In the genomic region with DNA sequence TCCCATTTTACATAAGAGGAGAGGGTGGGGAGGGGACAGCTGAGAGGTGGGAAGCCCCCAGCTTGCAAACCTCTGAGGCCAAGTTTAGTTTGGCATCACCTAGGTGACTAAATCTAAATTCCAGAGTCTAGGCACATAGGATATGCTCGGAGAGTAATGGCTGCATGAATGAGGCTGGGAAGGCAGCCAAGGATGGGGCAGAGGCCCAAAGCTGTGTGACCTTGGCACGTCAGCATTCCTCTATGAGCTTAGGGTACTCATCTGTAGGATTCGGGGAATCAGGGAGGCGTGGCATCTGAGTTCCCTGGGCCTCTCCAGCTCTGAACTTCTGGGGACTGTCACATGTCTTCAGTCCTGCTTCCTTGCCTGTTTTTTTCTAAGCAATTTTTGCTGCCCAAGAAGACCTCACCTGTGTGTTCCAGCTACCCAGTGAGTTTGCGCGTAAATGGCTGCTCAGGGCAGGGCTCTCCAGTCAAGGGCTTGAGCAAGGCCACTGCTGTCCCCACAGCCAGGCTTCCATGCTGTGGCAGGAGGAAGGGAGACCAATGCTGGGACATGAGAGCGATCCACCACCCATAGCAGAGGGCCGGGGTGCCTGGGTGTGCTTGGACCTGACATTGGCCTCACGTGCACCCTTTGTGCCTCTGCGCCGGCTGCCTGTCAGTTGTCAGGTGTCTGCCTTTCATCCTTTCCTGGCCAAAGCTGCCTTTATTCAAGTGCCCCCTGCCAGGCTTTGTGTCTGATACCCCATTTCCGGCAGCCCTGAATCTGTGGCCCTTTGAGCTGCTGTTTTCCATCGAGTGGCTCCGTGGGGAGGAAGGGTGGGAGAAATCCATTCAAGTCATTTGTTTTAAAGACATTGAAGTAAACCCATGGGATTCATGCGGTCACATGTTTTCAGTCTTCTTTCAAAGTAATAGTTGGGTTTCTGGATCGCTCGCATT, we compare ENCODE assay signal across 11 cellular contexts. TPM values are rescaled to one million over a fixed set of nuclear protein-coding genes. Genes with fewer than 3 reads are reported as not detected.
DNase-seq lines count a peak whose midpoint lies in the region; ATAC-seq and TF ChIP-seq lines count a peak whose summit lies in the region.
"Had no signal": no experiment of that assay in that cellular context is flagged by ENCODE, and none has a peak within 500 bp of the region (broad histone marks: within the 10 kb centered on the region; RNA-seq: fewer than 3 reads in every experiment).

No MANE protein-coding gene starts in this region.

- intact Hi-C loops in MCF 10A (cut with micrococcal nuclease) (loop anchor here (1.0 kb wide), 1 partner anchor 19 kb away; no protein-coding TSS in a partner anchor), mammary epithelial cell (cut with micrococcal nuclease) (no loop called here), uterus (cut with DNase I; ENCODE audit: low total_unique reads) (no loop called here)

- H3K4me1 Mint-ChIP-seq in MCF 10A (ENCODE audit: insufficient read depth, unreplicated experiment) (peaks cover 31% of the 10 kb centered on the region), brain (peaks cover 73% of the 10 kb centered on the region)

- H3K36me3 ChIP-seq in mammary epithelial cell (ENCODE audit: insufficient read depth, low read length) (no peaks in the 10 kb centered on the region), mesenchymal stem cell (ENCODE audit: control insufficient read depth in 1 of 2, insufficient read depth in 2 of 2, low read depth in 1 of 2, low read length in 2 of 2) (no peaks in the 10 kb centered on the region), uterus (no peaks in the 10 kb centered on the region)
- H3K36me3 ChIP-seq in effector memory CD4-positive, alpha-beta T cell (ENCODE audit: control insufficient read depth, insufficient read depth, low read length), result no peaks in the 10 kb centered on the region
- H3K36me3 ChIP-seq: ascending aorta had no signal

- no peak overlapping the region for H2BK15ac ChIP-seq in mesenchymal stem cell (ENCODE audit: low read depth, poor library complexity, severe bottlenecking)

- H3K4me1 ChIP-seq in mammary epithelial cell (ENCODE audit: insufficient read depth, low read length) (peaks cover 43% of the 10 kb centered on the region), mesenchymal stem cell (ENCODE audit: control insufficient read depth, insufficient read depth, low read depth, low read length) (peaks cover 53% of the 10 kb centered on the region), uterus (peaks cover 0 to 20% of the 10 kb centered on the region in 2 donors)
- H3K4me1 ChIP-seq in effector memory CD4-positive, alpha-beta T cell (ENCODE audit: control insufficient read depth, insufficient read depth, low read length, poor library complexity, severe bottlenecking), result peaks cover 26% of the 10 kb centered on the region

- 94% methylated on average over 8 of the region's 17 CpGs for WGBS in mammary epithelial cell (ENCODE audit: low coverage, missing lambda C conversion rate)
- WGBS in mesenchymal stem cell, result 83% methylated on average over 17 of the region's 17 CpGs

- no peak overlapping the region for H2AFZ ChIP-seq in mammary epithelial cell (ENCODE audit: low read depth, low read length)
- H2AFZ ChIP-seq in mesenchymal stem cell (ENCODE audit: low read depth, low read length), result no peak overlapping the region

- CTCF ChIA-PET in MCF 10A (lab: Yijun Ruan, JAX), result interaction anchor here (0.6 to 2.1 kb wide), 5 partner anchors 9 to 39 kb away, joined by 3 to 16 read pairs (median 4); no protein-coding TSS in a partner anchor
- CTCF ChIA-PET in mammary epithelial cell (lab: Charles Lee; ENCODE audit: low non-redundant PET), result no interaction called here

- no peak overlapping the region for H3K4me3 Mint-ChIP-seq in MCF 10A (ENCODE audit: unreplicated experiment)
- no peak overlapping the region for H3K4me3 Mint-ChIP-seq in brain
- H3K4me3 Mint-ChIP-seq: mesothelial cell of epicardium had no signal

- H3K79me1 ChIP-seq in mesenchymal stem cell (replicated peaks; ENCODE audit: low read length, poor library complexity, severe bottlenecking), result peaks cover 15% of the 10 kb centered on the region

- H3K36me3 Mint-ChIP-seq in MCF 10A (ENCODE audit: insufficient read depth, unreplicated experiment) (no peaks in the 10 kb centered on the region), brain (no peaks in the 10 kb centered on the region)
- H3K36me3 Mint-ChIP-seq: mesothelial cell of epicardium had no signal

- no peak overlapping the region for H3K18ac ChIP-seq in mesenchymal stem cell (ENCODE audit: low read depth in 1 of 2, low read length in 2 of 2)

- no peak overlapping the region for H3K23ac ChIP-seq in mesenchymal stem cell (ENCODE audit: low read length in 2 of 2)

- H3K27me3 Mint-ChIP-seq in MCF 10A (ENCODE audit: insufficient read depth, unreplicated experiment), result no peaks in the 10 kb centered on the region
- H3K27me3 Mint-ChIP-seq in brain, result peaks cover 3% of the 10 kb centered on the region

- TF ChIP-seq CTCF in MCF 10A (IDR thresholded peaks at IDR 0.05; ENCODE audit: unreplicated experiment) (no peak), mammary epithelial cell (conservative IDR thresholded peaks at IDR 0.05 in 1 of 2, IDR thresholded peaks at IDR 0.05 in 1 of 2; ENCODE audit: extremely low read depth in 1 of 2, insufficient read depth in 1 of 2, low read depth in 1 of 2, low read length in 2 of 2) (no peak), brain (conservative IDR thresholded peaks at IDR 0.05) (no peak), uterus (IDR thresholded peaks at IDR 0.05) (no peak)

- H3K79me2 ChIP-seq in mammary epithelial cell (ENCODE audit: insufficient read depth, low read length), result no peaks in the 10 kb centered on the region

- H3K27ac Mint-ChIP-seq in MCF 10A (ENCODE audit: low read depth, unreplicated experiment) (peak overlapping the region; percentile 71), brain (peak overlapping the region; percentile 38 to 92 (median 82))
- H3K27ac Mint-ChIP-seq: mesothelial cell of epicardium had no signal

- no peaks in the 10 kb centered on the region for H4K20me1 ChIP-seq in mammary epithelial cell (ENCODE audit: insufficient read depth, low read length)

- peak overlapping the region; percentile 21 for H4K91ac ChIP-seq in mesenchymal stem cell (ENCODE audit: low read length)

- no peak overlapping the region for H2AK5ac ChIP-seq in mesenchymal stem cell (ENCODE audit: low read length, severe bottlenecking)

- H3K4me3 ChIP-seq in mammary epithelial cell (replicated peaks in 1 of 3; ENCODE audit: insufficient read depth in 1 of 3, low read depth in 2 of 3, low read length in 3 of 3), result no peak overlapping the region
- no peak overlapping the region for H3K4me3 ChIP-seq in mesenchymal stem cell (ENCODE audit: insufficient read depth in 1 of 2, low read depth in 1 of 2, low read length in 2 of 2)
- H3K4me3 ChIP-seq in uterus, result no peak overlapping the region
- H3K4me3 ChIP-seq in effector memory CD4-positive, alpha-beta T cell (ENCODE audit: insufficient read depth, low read depth, low read length, poor library complexity, severe bottlenecking), result no peak overlapping the region
- H3K4me3 ChIP-seq: ascending aorta had no signal

- DNase-seq in MCF 10A (ENCODE audit: unreplicated experiment) (peak; percentile 62), mammary epithelial cell (no peak), mesenchymal stem cell (no peak), uterus (no peak), AML-193 (lab: John Stamatoyannopoulos, UW) (no peak)
- DNase-seq in effector memory CD4-positive, alpha-beta T cell, result no peak
- DNase-seq: NCI-H748 treated with DMSO at 0.1 percent for 48 hours had no signal

- H3K9ac ChIP-seq in mammary epithelial cell (ENCODE audit: insufficient read depth, low read length) (no peak overlapping the region), mesenchymal stem cell (ENCODE audit: low read length) (no peak overlapping the region)

- H2BK12ac ChIP-seq in mesenchymal stem cell (ENCODE audit: low read length in 2 of 2), result no peak overlapping the region

- H3K4me2 ChIP-seq in mammary epithelial cell (ENCODE audit: insufficient read depth, low read depth, low read length) (no peak overlapping the region), mesenchymal stem cell (ENCODE audit: low read length, poor library complexity, severe bottlenecking) (no peak overlapping the region)

- in situ Hi-C loops in mammary epithelial cell (cut with MboI; ENCODE audit: low sequenced_read_pairs in 2 of 2), result no loop called here

- H2BK5ac ChIP-seq in mesenchymal stem cell (ENCODE audit: low read depth, low read length, poor library complexity, severe bottlenecking), result no peak overlapping the region

- H4K8ac ChIP-seq in mesenchymal stem cell (ENCODE audit: low read length), result no peak overlapping the region

- POLR2A ChIA-PET in MCF 10A (lab: Yijun Ruan, JAX), result interaction anchor here (0.7 kb wide), 1 partner anchor 306 kb away, joined by 3 read pairs; no protein-coding TSS in a partner anchor

- no peak for ATAC-seq in activated CD4-positive, CD25-positive, alpha-beta regulatory T cell treated with anti-CD3 and anti-CD28 coated beads, Interleukin-2, amount 50 U/mL, for 24 hours

- H3K4ac ChIP-seq in mesenchymal stem cell (ENCODE audit: low read depth in 1 of 2, low read length in 2 of 2), result no peak overlapping the region

- H3K14ac ChIP-seq in mesenchymal stem cell (ENCODE audit: low read length in 2 of 2), result no peak overlapping the region

- dilution Hi-C loops in mammary epithelial cell (cut with HindIII; ENCODE audit: low sequenced_read_pairs), result no loop called here

- H3K9me3 Mint-ChIP-seq in MCF 10A (ENCODE audit: unreplicated experiment) (no peaks in the 10 kb centered on the region), brain (peaks cover 0 to 2% (median 0%) of the 10 kb centered on the region in 5 experiments)
- H3K9me3 Mint-ChIP-seq: mesothelial cell of epicardium had no signal

- H3K9me3 ChIP-seq in mammary epithelial cell (replicated peaks; ENCODE audit: insufficient read depth, low read length) (no peaks in the 10 kb centered on the region), mesenchymal stem cell (ENCODE audit: control insufficient read depth, low read length) (no peaks in the 10 kb centered on the region), uterus (no peaks in the 10 kb centered on the region)
- H3K9me3 ChIP-seq in effector memory CD4-positive, alpha-beta T cell (ENCODE audit: control insufficient read depth, low read length), result no peaks in the 10 kb centered on the region
- H3K9me3 ChIP-seq: ascending aorta had no signal

- no peak overlapping the region for H2BK120ac ChIP-seq in mesenchymal stem cell (ENCODE audit: low read depth, low read length)

- no peak for TF ChIP-seq POLR2A in uterus (IDR thresholded peaks at IDR 0.05)

- H3K27ac ChIP-seq in mammary epithelial cell (ENCODE audit: insufficient read depth, low read depth, low read length) (no peak overlapping the region), mesenchymal stem cell (ENCODE audit: low read length, poor library complexity, severe bottlenecking) (no peak overlapping the region), uterus (peak overlapping the region; percentile 81 to 89)
- H3K27ac ChIP-seq in effector memory CD4-positive, alpha-beta T cell (ENCODE audit: insufficient read depth, low read length, poor library complexity, severe bottlenecking), result no peak overlapping the region

- H3K27me3 ChIP-seq in mammary epithelial cell (ENCODE audit: insufficient read depth, low read length), result no peaks in the 10 kb centered on the region
- no peaks in the 10 kb centered on the region for H3K27me3 ChIP-seq in mesenchymal stem cell (ENCODE audit: control insufficient read depth in 1 of 2, insufficient read depth in 1 of 2, low read length in 2 of 2)
- H3K27me3 ChIP-seq in uterus, result no peaks in the 10 kb centered on the region
- H3K27me3 ChIP-seq in effector memory CD4-positive, alpha-beta T cell (replicated peaks; ENCODE audit: control insufficient read depth, insufficient read depth, low read length, poor library complexity, severe bottlenecking), result no peaks in the 10 kb centered on the region
- H3K27me3 ChIP-seq: ascending aorta had no signal

- BruUV-seq in MCF 10A (replicated peaks; lab: Mats Ljungman, UMichigan), result no TSS peak
- no TSS peak for BruUV-seq in mammary epithelial cell (replicated peaks; lab: Mats Ljungman, UMichigan)

RNA-seq across cellular contexts. Expression of a gene that starts 14.0 kb away (rescaled TPM):
- total RNA-seq in MCF 10A (2022), result 1.0 and 1.5 TPM in 2 replicates
- total RNA-seq in mammary epithelial cell, result under 1 TPM; 0.33 to 0.67 TPM
- polyA plus RNA-seq in mammary epithelial cell, result 0.08 TPM
- polyA minus RNA-seq in mammary epithelial cell, result not detected
- 13.4 TPM for polyA plus RNA-seq in brain (ENCODE audit: insufficient read depth, low read depth, low replicate concordance)
- polyA plus RNA-seq in mesenchymal stem cell (2013, experiment 1 of 2), result 2.0 TPM
- 2.1 TPM for polyA plus RNA-seq in mesenchymal stem cell (2013, experiment 2 of 2)
- total RNA-seq in uterus, result 1 to 10 TPM in 2 of 4 donors, under 1 TPM in 2; 0.29 to 5.4 (median 1.9) TPM

RNA-seq across cellular contexts. Expression of a gene that starts 58.3 kb away (rescaled TPM):
- total RNA-seq in MCF 10A (2022), result 0.16 TPM in 1 of 2 replicates, not detected in the other
- total RNA-seq in mammary epithelial cell, result under 1 TPM; under 0.01 to 0.26 TPM
- polyA plus RNA-seq in mammary epithelial cell, result 0.16 TPM
- not detected for polyA minus RNA-seq in mammary epithelial cell
- 70.8 TPM for polyA plus RNA-seq in brain (ENCODE audit: insufficient read depth, low read depth, low replicate concordance)
- polyA plus RNA-seq in mesenchymal stem cell (2013, experiment 1 of 2), result 21.9 TPM
- polyA plus RNA-seq in mesenchymal stem cell (2013, experiment 2 of 2), result 19.4 TPM
- total RNA-seq in uterus, result 100 to 1,000 TPM in 1 of 4 donors, 10 to 100 TPM in 2, 1 to 10 TPM in 1; 6.4 to 106 (median 12.7) TPM
- total RNA-seq: ascending aorta had no signal

Comparison
In these comparisons a context has a peak if more than half of its experiments do, and no peak if none do; other contexts are left out.
1. H3K27ac ChIP-seq: peak in uterus (2 of 2); none in mammary epithelial cell (single experiment), mesenchymal stem cell (single experiment) and effector memory CD4-positive, alpha-beta T cell (single experiment).